Comparison of ENCODE assay signal across 1 cellular context in genomic region chr12:51388066-51388799, GRCh38.
TF ChIP-seq lines count a peak whose summit lies in the region.

No MANE protein-coding gene starts in this region.

TF ChIP-seq in K562, 482 proteins besides CTCF, POLR2A, EP300 and RAD21 (continues in another document):
- no peak for TF ChIP-seq THRB (CRISPR knock-in tag; conservative IDR thresholded peaks at IDR 0.05)
- TF ChIP-seq ZBTB40 (IDR thresholded peaks at IDR 0.05) = peak; percentile 23; the same call in 1 of the 2 replicates
- TF ChIP-seq ZBTB40 (CRISPR knock-in tag; IDR thresholded peaks at IDR 0.05) = no peak
- TF ChIP-seq UBTF (IDR thresholded peaks at IDR 0.05; ENCODE audit: borderline replicate concordance in 1 of 2, low read depth in 2 of 2, low read length in 2 of 2) = 0 out of 4 replicates have a peak, but pooled peaks of 1 of the 2 experiments have one; percentile 38
- TF ChIP-seq, protein P1, sequence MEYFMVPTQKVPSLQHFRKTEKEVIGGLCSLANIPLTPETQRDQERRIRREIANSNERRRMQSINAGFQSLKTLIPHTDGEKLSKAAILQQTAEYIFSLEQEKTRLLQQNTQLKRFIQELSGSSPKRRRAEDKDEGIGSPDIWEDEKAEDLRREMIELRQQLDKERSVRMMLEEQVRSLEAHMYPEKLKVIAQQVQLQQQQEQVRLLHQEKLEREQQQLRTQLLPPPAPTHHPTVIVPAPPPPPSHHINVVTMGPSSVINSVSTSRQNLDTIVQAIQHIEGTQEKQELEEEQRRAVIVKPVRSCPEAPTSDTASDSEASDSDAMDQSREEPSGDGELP (CRISPR knock-in tag; IDR thresholded peaks at IDR 0.05; ENCODE audit: borderline replicate concordance) = peak; percentile 67; the same call in 1 of the 2 replicates
- TF ChIP-seq ILK (tag; IDR thresholded peaks at IDR 0.05; ENCODE audit: borderline replicate concordance, low read depth) = no peak
- TF ChIP-seq ARID1B (IDR thresholded peaks at IDR 0.05) = peak; percentile 85
- peak; percentile 25; the same call in 1 of the 2 replicates for TF ChIP-seq MTA2 (IDR thresholded peaks at IDR 0.05; ENCODE audit: low read depth)
- peak; percentile 42 for TF ChIP-seq NEUROD1 (IDR thresholded peaks at IDR 0.05; ENCODE audit: borderline replicate concordance, low read depth, low read length, partially characterized antibody)
- TF ChIP-seq TRIM24 (IDR thresholded peaks at IDR 0.05) = peak in 1 of 2 experiments; percentile 52; a peak in 1 of 4 replicates
- peak; percentile 67 for TF ChIP-seq CBFA2T2 (conservative IDR thresholded peaks at IDR 0.05)
- TF ChIP-seq LCOR (CRISPR knock-in tag; IDR thresholded peaks at IDR 0.05) = 0 out of 2 replicates have a peak, but pooled peaks have one; percentile 58
- TF ChIP-seq C11orf30 (IDR thresholded peaks at IDR 0.05; ENCODE audit: low read depth) = peak; percentile 85
- peak; percentile 40; the same call in 1 of the 2 replicates for TF ChIP-seq MTA1 (IDR thresholded peaks at IDR 0.05; ENCODE audit: borderline replicate concordance)
- peak; percentile 42 for TF ChIP-seq MTA3 (IDR thresholded peaks at IDR 0.05; ENCODE audit: borderline replicate concordance)
- peak; percentile 21; the same call in 1 of the 2 replicates for TF ChIP-seq LEF1 (IDR thresholded peaks at IDR 0.05)
- TF ChIP-seq NR3C1 (CRISPR knock-in tag; IDR thresholded peaks at IDR 0.05) = no peak
- 0 out of 2 replicates have a peak, but pooled peaks have one; percentile 9 for TF ChIP-seq ETV1 (tag; conservative IDR thresholded peaks at IDR 0.05; ENCODE audit: low read depth)
- TF ChIP-seq, protein P2, sequence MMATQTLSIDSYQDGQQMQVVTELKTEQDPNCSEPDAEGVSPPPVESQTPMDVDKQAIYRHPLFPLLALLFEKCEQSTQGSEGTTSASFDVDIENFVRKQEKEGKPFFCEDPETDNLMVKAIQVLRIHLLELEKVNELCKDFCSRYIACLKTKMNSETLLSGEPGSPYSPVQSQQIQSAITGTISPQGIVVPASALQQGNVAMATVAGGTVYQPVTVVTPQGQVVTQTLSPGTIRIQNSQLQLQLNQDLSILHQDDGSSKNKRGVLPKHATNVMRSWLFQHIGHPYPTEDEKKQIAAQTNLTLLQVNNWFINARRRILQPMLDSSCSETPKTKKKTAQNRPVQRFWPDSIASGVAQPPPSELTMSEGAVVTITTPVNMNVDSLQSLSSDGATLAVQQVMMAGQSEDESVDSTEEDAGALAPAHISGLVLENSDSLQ (IDR thresholded peaks at IDR 0.05) = peak; percentile 26; the same call in 1 of the 2 replicates
- TF ChIP-seq ETV5 (CRISPR knock-in tag; IDR thresholded peaks at IDR 0.05; ENCODE audit: low read depth) = 0 out of 2 replicates have a peak, but pooled peaks have one; percentile 31
- peak; percentile 92 for TF ChIP-seq CEBPB (tag; IDR thresholded peaks at IDR 0.05)
- peak; percentile 40; the same call in 1 of the 2 replicates for TF ChIP-seq ATF7 (IDR thresholded peaks at IDR 0.05)
- no peak for TF ChIP-seq ATF3 (IDR thresholded peaks at IDR 0.05)
- 0 out of 2 replicates have a peak, but pooled peaks have one; percentile 22 for TF ChIP-seq ATF3 (CRISPR knock-in tag; conservative IDR thresholded peaks at IDR 0.05)
- peak; percentile 67 for TF ChIP-seq SMARCE1 (IDR thresholded peaks at IDR 0.05)
- peak; percentile 58 to 75; a peak in 3 of 4 replicates for TF ChIP-seq KDM1A (IDR thresholded peaks at IDR 0.05)
- TF ChIP-seq, protein P3, sequence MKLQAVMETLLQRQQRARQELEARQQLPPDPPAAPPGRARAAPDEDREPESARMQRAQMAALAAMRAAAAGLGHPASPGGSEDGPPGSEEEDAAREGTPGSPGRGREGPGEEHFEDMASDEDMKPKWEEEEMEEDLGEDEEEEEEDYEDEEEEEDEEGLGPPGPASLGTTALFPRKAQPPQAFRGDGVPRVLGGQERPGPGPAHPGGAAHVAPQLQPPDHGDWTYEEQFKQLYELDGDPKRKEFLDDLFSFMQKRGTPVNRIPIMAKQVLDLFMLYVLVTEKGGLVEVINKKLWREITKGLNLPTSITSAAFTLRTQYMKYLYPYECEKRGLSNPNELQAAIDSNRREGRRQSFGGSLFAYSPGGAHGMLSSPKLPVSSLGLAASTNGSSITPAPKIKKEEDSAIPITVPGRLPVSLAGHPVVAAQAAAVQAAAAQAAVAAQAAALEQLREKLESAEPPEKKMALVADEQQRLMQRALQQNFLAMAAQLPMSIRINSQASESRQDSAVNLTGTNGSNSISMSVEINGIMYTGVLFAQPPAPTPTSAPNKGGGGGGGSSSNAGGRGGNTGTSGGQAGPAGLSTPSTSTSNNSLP (IDR thresholded peaks at IDR 0.05; ENCODE audit: borderline replicate concordance, low read depth, low read length) = peak; percentile 57; the same call in 1 of the 2 replicates
- TF ChIP-seq POU5F1 (IDR thresholded peaks at IDR 0.05; ENCODE audit: borderline replicate concordance, low read depth, low read length, partially characterized antibody) = no peak
- TF ChIP-seq CEBPG (CRISPR knock-in tag; IDR thresholded peaks at IDR 0.05) = peak; percentile 56; the same call in 1 of the 2 replicates
- TF ChIP-seq CEBPG (tag; conservative IDR thresholded peaks at IDR 0.05 in 1 of 2, IDR thresholded peaks at IDR 0.05 in 1 of 2) = peak; percentile 50 to 66; a peak in 3 of 4 replicates
- peak; percentile 51; the same call in 1 of the 2 replicates for TF ChIP-seq FOXM1 (IDR thresholded peaks at IDR 0.05; ENCODE audit: low read depth)
- TF ChIP-seq FOXM1 (CRISPR knock-in tag; IDR thresholded peaks at IDR 0.05; ENCODE audit: low read depth) = no peak
- TF ChIP-seq MAFG (tag; conservative IDR thresholded peaks at IDR 0.05) = peak; percentile 73
- peak; percentile 51; the same call in 1 of the 2 replicates for TF ChIP-seq SPI1 (IDR thresholded peaks at IDR 0.05; ENCODE audit: borderline replicate concordance, low read depth, low read length)
- TF ChIP-seq DPF2 (IDR thresholded peaks at IDR 0.05) = peak; percentile 89
- no peak for TF ChIP-seq ZNF224 (CRISPR knock-in tag; IDR thresholded peaks at IDR 0.05)
- 0 out of 4 replicates have a peak, but pooled peaks of 1 of the 2 experiments have one; percentile 39 for TF ChIP-seq TBL1XR1 (IDR thresholded peaks at IDR 0.05; ENCODE audit: low read length in 2 of 2)
- TF ChIP-seq BCOR (IDR thresholded peaks at IDR 0.05) = peak; percentile 38; the same call in 1 of the 2 replicates
- TF ChIP-seq SMARCC2 (IDR thresholded peaks at IDR 0.05; ENCODE audit: low read depth) = peak; percentile 64; the same call in 1 of the 2 replicates
- peak; percentile 45; the same call in 1 of the 2 replicates for TF ChIP-seq HDAC2 (IDR thresholded peaks at IDR 0.05)
- no peak for TF ChIP-seq ZNF165 (CRISPR knock-in tag; IDR thresholded peaks at IDR 0.05; ENCODE audit: borderline replicate concordance)
- TF ChIP-seq GATAD2A (IDR thresholded peaks at IDR 0.05) = peak; percentile 77; the same call in 1 of the 2 replicates
- no peak for TF ChIP-seq GMEB1 (CRISPR knock-in tag; IDR thresholded peaks at IDR 0.05)
- TF ChIP-seq NCOR1 (IDR thresholded peaks at IDR 0.05) = peak; percentile 48; the same call in 1 of the 2 replicates
